In the genomic region with DNA sequence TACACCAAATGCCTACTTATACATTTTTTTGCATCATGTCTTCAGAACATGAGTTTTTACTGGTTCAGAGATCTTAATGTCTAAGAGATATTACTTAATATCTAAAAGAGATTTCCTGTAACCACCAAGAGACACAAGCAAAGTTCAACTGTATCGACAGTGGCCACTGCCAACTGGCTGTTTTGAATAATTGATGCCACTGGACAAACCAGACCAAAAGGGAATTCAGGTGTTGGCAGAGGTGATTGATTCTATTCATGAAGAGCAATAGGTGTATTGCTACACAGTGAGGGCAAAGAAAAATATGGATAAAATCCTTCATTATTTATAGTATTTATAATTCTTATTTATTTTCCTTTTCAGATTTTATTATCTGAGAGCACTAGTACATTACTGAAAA, we compare ENCODE assay signal across 8 cellular contexts.
"Had no signal": no experiment of that assay in that cellular context is flagged by ENCODE, and none has a peak within 500 bp of the region (broad histone marks: within the 10 kb centered on the region; RNA-seq: fewer than 3 reads in every experiment).

No MANE protein-coding gene starts in this region.

- ATAC-seq: GM12878 had no signal

- FAIRE-seq: G401.6, GM12878, GM12891, GM12892, GM18507, GM19239 had no signal

- DNase-seq: GDM1, GF-D8 had no signal

- H3K4me3 ChIP-seq: GM12878 had no signal
